11 cellular contexts compared by ENCODE assay signal in genomic region chr14:93041002-93041401, GRCh38.
DNase-seq lines count a peak whose midpoint lies in the region.
"Had no signal": no experiment of that assay in that cellular context is flagged by ENCODE, and none has a peak within 500 bp of the region (broad histone marks: within the 10 kb centered on the region; RNA-seq: fewer than 3 reads in every experiment).

No MANE protein-coding gene starts in this region.

- no peaks in the 10 kb centered on the region for H3K27me3 Mint-ChIP-seq in activated CD4-positive, alpha-beta T cell treated with anti-CD3 and anti-CD28 coated beads, Interleukin-2, amount 10 ng/mL, durations not matched to agents 7 days and 5 days
- no peaks in the 10 kb centered on the region for H3K27me3 Mint-ChIP-seq in activated naive CD8-positive, alpha-beta T cell treated with anti-CD3 and anti-CD28 coated beads for 36 hours
- H3K27me3 Mint-ChIP-seq in immature natural killer cell (ENCODE audit: low read depth in 3 of 3), result peaks cover 2 to 13% (median 4%) of the 10 kb centered on the region in 3 donors

- no peaks in the 10 kb centered on the region for H3K79me2 ChIP-seq in Karpas-422 (ENCODE audit: low read length)

- H3K27ac ChIP-seq in substantia nigra (ENCODE audit: low read depth, low read length, poor library complexity, severe bottlenecking) (peak overlapping the region; percentile 95), Karpas-422 (ENCODE audit: low read length) (no peak overlapping the region)
- H3K27ac ChIP-seq: 22Rv1 had no signal

- CTCF ChIA-PET in activated CD4-positive, alpha-beta T cell treated with anti-CD3 and anti-CD28 coated beads, Interleukin-2, amount 10 ng/mL, durations not matched to agents 7 days and 5 days (lab: Charles Lee), result no interaction called here

- no peaks in the 10 kb centered on the region for H3K9me2 ChIP-seq in Karpas-422 (replicated peaks; ENCODE audit: insufficient read depth, low read length)

- H3K27me3 ChIP-seq in Karpas-422 (ENCODE audit: low read length), result no peaks in the 10 kb centered on the region

- no peaks in the 10 kb centered on the region for H3K9me3 Mint-ChIP-seq in activated CD4-positive, alpha-beta T cell treated with anti-CD3 and anti-CD28 coated beads, Interleukin-2, amount 10 ng/mL, durations not matched to agents 7 days and 5 days
- no peaks in the 10 kb centered on the region for H3K9me3 Mint-ChIP-seq in activated naive CD8-positive, alpha-beta T cell treated with anti-CD3 and anti-CD28 coated beads for 36 hours
- no peaks in the 10 kb centered on the region for H3K9me3 Mint-ChIP-seq in immature natural killer cell
- H3K9me3 Mint-ChIP-seq: T-helper 2 cell treated with Interferon-gamma antibody and Interleukin-4, amounts not matched to agents 5 μg/mL and 100 μg/mL, for 36 hours had no signal

- POLR2A ChIA-PET in activated CD4-positive, alpha-beta T cell treated with anti-CD3 and anti-CD28 coated beads, Interleukin-2, amount 10 ng/mL, durations not matched to agents 7 days and 5 days (lab: Charles Lee), result no interaction called here

- H3K4me3 Mint-ChIP-seq in activated CD4-positive, alpha-beta T cell treated with anti-CD3 and anti-CD28 coated beads, Interleukin-2, amount 10 ng/mL, durations not matched to agents 7 days and 5 days, result no peak overlapping the region
- H3K4me3 Mint-ChIP-seq in activated naive CD8-positive, alpha-beta T cell treated with anti-CD3 and anti-CD28 coated beads for 36 hours, result no peak overlapping the region
- H3K4me3 Mint-ChIP-seq in immature natural killer cell, result peak overlapping the region in 3 of 5 donors; percentile 2 to 40 (median 7)
- H3K4me3 Mint-ChIP-seq: T-helper 2 cell treated with Interferon-gamma antibody and Interleukin-4, amounts not matched to agents 5 μg/mL and 100 μg/mL, for 36 hours had no signal

- H3K9ac ChIP-seq in Karpas-422 (ENCODE audit: low read length), result no peak overlapping the region

- H3K9me3 ChIP-seq in Karpas-422 (ENCODE audit: low read length), result no peaks in the 10 kb centered on the region

- H3K4me3 ChIP-seq in Karpas-422 (ENCODE audit: low read length), result no peak overlapping the region

- DNase-seq in activated CD4-positive, alpha-beta T cell treated with anti-CD3 and anti-CD28 coated beads, Interleukin-2, amount 10 ng/mL, durations not matched to agents 7 days and 5 days, result no peak
- DNase-seq in activated CD4-positive, alpha-beta T cell treated with anti-CD3 and anti-CD28 coated beads, Interleukin-2, amount 50 U/mL, for 48 hours, result no peak
- no peak for DNase-seq in activated naive CD8-positive, alpha-beta T cell treated with anti-CD3 and anti-CD28 coated beads for 36 hours
- DNase-seq in immature natural killer cell, result no peak
- DNase-seq in substantia nigra (lab: John Stamatoyannopoulos, UW), result no peak
- DNase-seq in SKM-1 (lab: John Stamatoyannopoulos, UW; ENCODE audit: unreplicated experiment), result no peak
- no peak for DNase-seq in stimulated activated CD4-positive, alpha-beta T cell treated with anti-CD3 and anti-CD28 coated beads, Interleukin-4, amount 100 ng/mL, for 1 hour
- no peak for DNase-seq in Karpas-422
- DNase-seq: DMS 273 treated with DMSO at 0.1 percent for 48 hours had no signal

- peak overlapping the region; percentile 17 for H3K27ac Mint-ChIP-seq in activated CD4-positive, alpha-beta T cell treated with anti-CD3 and anti-CD28 coated beads, Interleukin-2, amount 10 ng/mL, durations not matched to agents 7 days and 5 days
- H3K27ac Mint-ChIP-seq in activated naive CD8-positive, alpha-beta T cell treated with anti-CD3 and anti-CD28 coated beads for 36 hours, result peak overlapping the region; percentile 48
- H3K27ac Mint-ChIP-seq in immature natural killer cell, result peak overlapping the region; percentile 74 to 93 (median 86)
- H3K27ac Mint-ChIP-seq: T-helper 2 cell treated with Interferon-gamma antibody and Interleukin-4, amounts not matched to agents 5 μg/mL and 100 μg/mL, for 36 hours had no signal

- H4K20me1 ChIP-seq in Karpas-422 (ENCODE audit: insufficient read depth, low read depth, low read length), result peaks cover 30% of the 10 kb centered on the region; the same call in 1 of the 2 replicates

- H3K4me1 Mint-ChIP-seq in activated CD4-positive, alpha-beta T cell treated with anti-CD3 and anti-CD28 coated beads, Interleukin-2, amount 10 ng/mL, durations not matched to agents 7 days and 5 days, result peaks cover 29% of the 10 kb centered on the region
- peaks cover 66% of the 10 kb centered on the region for H3K4me1 Mint-ChIP-seq in activated naive CD8-positive, alpha-beta T cell treated with anti-CD3 and anti-CD28 coated beads for 36 hours
- H3K4me1 Mint-ChIP-seq in immature natural killer cell, result peaks cover 85 to 93% of the 10 kb centered on the region in 2 donors

- H3K36me3 ChIP-seq in Karpas-422 (ENCODE audit: insufficient read depth, low read length), result no peaks in the 10 kb centered on the region

- no peak overlapping the region for H2AFZ ChIP-seq in Karpas-422 (ENCODE audit: low read length)

- H3K4me2 ChIP-seq in Karpas-422 (ENCODE audit: low read depth, low read length, poor library complexity, severe bottlenecking), result no peak overlapping the region

- no peaks in the 10 kb centered on the region for H3K4me1 ChIP-seq in Karpas-422 (ENCODE audit: low read length)

- H3K36me3 Mint-ChIP-seq in activated CD4-positive, alpha-beta T cell treated with anti-CD3 and anti-CD28 coated beads, Interleukin-2, amount 10 ng/mL, durations not matched to agents 7 days and 5 days (ENCODE audit: low read depth), result no peaks in the 10 kb centered on the region
- H3K36me3 Mint-ChIP-seq in activated naive CD8-positive, alpha-beta T cell treated with anti-CD3 and anti-CD28 coated beads for 36 hours, result peaks cover 7% of the 10 kb centered on the region
- H3K36me3 Mint-ChIP-seq in immature natural killer cell, result no peaks in the 10 kb centered on the region

Comparison
In these comparisons a context has a peak if more than half of its experiments do, and no peak if none do; other contexts are left out.
1. H3K27ac Mint-ChIP-seq: peak in every context shown above with its lines; median percentile 86 in immature natural killer cell; 48 in activated naive CD8-positive, alpha-beta T cell treated with anti-CD3 and anti-CD28 coated beads for 36 hours; 17 in activated CD4-positive, alpha-beta T cell treated with anti-CD3 and anti-CD28 coated beads, Interleukin-2, amount 10 ng/mL, durations not matched to agents 7 days and 5 days.
2. H3K4me3 Mint-ChIP-seq: peak in immature natural killer cell (3 of 5); none in activated CD4-positive, alpha-beta T cell treated with anti-CD3 and anti-CD28 coated beads, Interleukin-2, amount 10 ng/mL, durations not matched to agents 7 days and 5 days (single experiment) and activated naive CD8-positive, alpha-beta T cell treated with anti-CD3 and anti-CD28 coated beads for 36 hours (single experiment).